In genomic region chr18:22933206-22933957, GRCh38 we compare ENCODE assay signal across 8 cellular contexts. TPM values are rescaled to one million over a fixed set of nuclear protein-coding genes. Genes with fewer than 3 reads are reported as not detected.
DNase-seq lines count a peak whose midpoint lies in the region; ATAC-seq and TF ChIP-seq lines count a peak whose summit lies in the region.

Gene RBBP8, plus strand, starts transcription at chr18:22933328. Its CDS starts 3,524 bp downstream, at chr18:22936852.

- H3K4me2 ChIP-seq in OCI-LY7 (ENCODE audit: low read length), result peak within 1 kb of the TSS; percentile 93

- H3K36me3 ChIP-seq in HUES6 (ENCODE audit: control insufficient read depth, insufficient read depth, low read length) (peaks cover 14% of the 10 kb centered on the region), OCI-LY7 (ENCODE audit: insufficient read depth, low read length) (peaks cover 25% of the 10 kb centered on the region)

- peaks cover 59% of the 10 kb centered on the region for H3K79me2 ChIP-seq in OCI-LY7 (ENCODE audit: insufficient read depth, low read depth, low read length)

- peaks cover 15% of the 10 kb centered on the region; the same call in 1 of the 2 replicates for H4K20me1 ChIP-seq in OCI-LY7 (ENCODE audit: insufficient read depth, low read length)

- intact Hi-C loops in OCI-LY7 (cut with micrococcal nuclease; ENCODE audit: unreplicated experiment), result loop anchor here (1.0 to 10.0 kb wide), 6 partner anchors 49 to 653 kb away; partner anchors contain the start of genes NPC1 and RMC1

- no peaks in the 10 kb centered on the region for H3K27me3 ChIP-seq in HUES6 (ENCODE audit: control insufficient read depth, insufficient read depth, low read length)
- no peaks in the 10 kb centered on the region for H3K27me3 ChIP-seq in mononuclear cell (ENCODE audit: insufficient read depth, low read length)

- H3K9me3 ChIP-seq in HUES6 (ENCODE audit: control insufficient read depth, insufficient read depth, low read depth, low read length) (no peaks in the 10 kb centered on the region), OCI-LY7 (ENCODE audit: low read length) (no peaks in the 10 kb centered on the region), mononuclear cell (ENCODE audit: low read depth, low read length) (no peaks in the 10 kb centered on the region)

- TF ChIP-seq CTCF in OCI-LY7 (conservative IDR thresholded peaks at IDR 0.05; ENCODE audit: low read length), result no peak

- POLR2A ChIA-PET in OCI-LY7 (lab: Charles Lee), result interaction anchor here (0.5 to 2.0 kb wide), 10 partner anchors 9 to 1008 kb away, joined by 3 to 10 read pairs (median 4); no protein-coding TSS in a partner anchor

- DNase-seq in D341Med (ENCODE audit: low spot score), result peak; percentile 98
- DNase-seq in OCI-LY7 (ENCODE audit: low spot score), result peak; percentile 91
- peak; percentile 82 for DNase-seq in activated T-cell treated with anti-CD3 and anti-CD28 coated beads for 24 hours (ENCODE audit: low read depth)
- peak; percentile 66 for DNase-seq in epidermal melanocyte (ENCODE audit: insufficient read length, low spot score)
- peak; percentile 50 to 69 for DNase-seq in stimulated activated CD8-positive, alpha-beta memory T cell treated with anti-CD3 and anti-CD28 coated beads, Interleukin-4, amount 100 ng/mL, for 1 hour (ENCODE audit: low read depth in 2 of 2, low spot score in 1 of 2)

- H3K4me1 ChIP-seq in HUES6 (ENCODE audit: control insufficient read depth, insufficient read depth, low read length), result peaks cover 14% of the 10 kb centered on the region
- peaks cover 37% of the 10 kb centered on the region for H3K4me1 ChIP-seq in OCI-LY7 (ENCODE audit: insufficient read depth, low read length, poor library complexity, severe bottlenecking)
- peaks cover 18% of the 10 kb centered on the region for H3K4me1 ChIP-seq in mononuclear cell (ENCODE audit: insufficient read depth, low read length)

- H3K9ac ChIP-seq in HUES6 (ENCODE audit: low read length), result peak within 1 kb of the TSS; percentile 98

- H3K9me2 ChIP-seq in OCI-LY7 (ENCODE audit: insufficient read depth, low read length), result no peaks in the 10 kb centered on the region

- CTCF ChIA-PET in OCI-LY7 (lab: Charles Lee; ENCODE audit: unreplicated experiment), result interaction anchor here (0.6 to 1.0 kb wide), 2 partner anchors 8 to 54 kb away, joined by 3 read pairs; no protein-coding TSS in a partner anchor

- BruUV-seq in OCI-LY7 (replicated peaks; lab: Mats Ljungman, UMichigan), result no TSS peak

- ATAC-seq in GM21423 (IDR thresholded peaks at IDR 0.05; ENCODE audit: unreplicated experiment), result peak; percentile 79

- H3K27ac ChIP-seq in HUES6 (ENCODE audit: low read depth, low read length), result peak within 1 kb of the TSS; percentile 95
- peak within 1 kb of the TSS; percentile 88 for H3K27ac ChIP-seq in OCI-LY7 (ENCODE audit: low read depth, low read length, poor library complexity, severe bottlenecking)

- H3K4me3 ChIP-seq in HUES6 (ENCODE audit: low read depth, low read length) (peak within 1 kb of the TSS; percentile 73), OCI-LY7 (ENCODE audit: low read depth, low read length, poor library complexity, severe bottlenecking) (peak within 1 kb of the TSS; percentile 77), mononuclear cell (ENCODE audit: low read length) (peak within 1 kb of the TSS; percentile 95)

- peak within 1 kb of the TSS; percentile 66; the same call in 1 of the 2 replicates for H2AFZ ChIP-seq in OCI-LY7 (ENCODE audit: low read length)

RNA-seq across cellular contexts. Expression of gene RBBP8, which starts in this region (rescaled TPM):
- total RNA-seq in OCI-LY7 (2014; rRNA removed; shearing (Covaris generic)), result 51.0 and 57.8 TPM in 2 replicates
- total RNA-seq in OCI-LY7 (2022) (85.3 and 86.0 TPM in 2 replicates), mononuclear cell (19.3 TPM)

Comparison
In these comparisons a context has a peak if more than half of its experiments do, and no peak if none do; other contexts are left out.
1. Peak in every context shown above with its lines: DNase-seq, ATAC-seq, H3K4me3 ChIP-seq and H3K27ac ChIP-seq.